1 cellular context compared by ENCODE assay signal in genomic region chr6:33165581-33166258, GRCh38.
TF ChIP-seq lines count a peak whose summit lies in the region.

No MANE protein-coding gene starts in this region.

TF ChIP-seq in K562, 482 proteins besides CTCF, POLR2A, EP300 and RAD21:
- TF ChIP-seq ESRRA (IDR thresholded peaks at IDR 0.05; ENCODE audit: borderline replicate concordance, low read depth) (peak; percentile 72; the same call in 1 of the 2 replicates), CC2D1A (IDR thresholded peaks at IDR 0.05) (peak; percentile 62), LEF1 (IDR thresholded peaks at IDR 0.05) (no peak), HINFP (tag; conservative IDR thresholded peaks at IDR 0.05; ENCODE audit: low read depth) (peak; percentile 88), NR2C1 (IDR thresholded peaks at IDR 0.05) (no peak), NR2C1 (tag; IDR thresholded peaks at IDR 0.05) (0 out of 2 replicates have a peak, but pooled peaks have one; percentile 27), CBFA2T2 (conservative IDR thresholded peaks at IDR 0.05) (no peak), ZBTB5 (IDR thresholded peaks at IDR 0.05) (peak; percentile 75), SIX5 (IDR thresholded peaks at IDR 0.05; ENCODE audit: borderline replicate concordance in 1 of 2, insufficient read depth in 1 of 2, low read depth in 1 of 2, low read length in 2 of 2) (no peak)
